In genomic region chr2:236545248-236545658, GRCh38 we compare ENCODE assay signal across 10 cellular contexts. TPM values are rescaled to one million over a fixed set of nuclear protein-coding genes. Genes with fewer than 3 reads are reported as not detected.
A peak's percentile ranks its signal among the peaks of the same experiment; 100 is the strongest.
DNase-seq lines count a peak whose midpoint lies in the region; ATAC-seq and TF ChIP-seq lines count a peak whose summit lies in the region.
"Had no signal": no experiment of that assay in that cellular context is flagged by ENCODE, and none has a peak within 500 bp of the region (broad histone marks: within the 10 kb centered on the region; RNA-seq: fewer than 3 reads in every experiment).

No MANE protein-coding gene starts in this region.

- DNase-seq in germinal center (ENCODE audit: low spot score) (peak; percentile 88), AG20443 (ENCODE audit: low spot score) (no peak), tibial nerve (ENCODE audit: low spot score in 2 of 2) (no peak), NCI-H524 (lab: John Stamatoyannopoulos, UW) (no peak), DMS 273 (lab: John Stamatoyannopoulos, UW; ENCODE audit: unreplicated experiment) (no peak)
- DNase-seq: activated CD4-positive, alpha-beta T cell treated with anti-CD3 and anti-CD28 coated beads for 48 hours had no signal

- peaks cover 0 to 9% (median 0%) of the 10 kb centered on the region in 4 donors for H3K9me3 ChIP-seq in tibial nerve

- H3K36me3 ChIP-seq in tibial nerve = no peaks in the 10 kb centered on the region

- peak overlapping the region in 1 of 4 donors; percentile 68 for H3K27ac ChIP-seq in tibial nerve

- TF ChIP-seq EP300 in tibial nerve (IDR thresholded peaks at IDR 0.05) = no peak

- 88% methylated on average over 11 of the region's 11 CpGs for WGBS in tibial nerve, 2 donors

- no peak overlapping the region for H3K4me3 ChIP-seq in tibial nerve

- peak; percentile 60 for ATAC-seq in GM18511 (IDR thresholded peaks at IDR 0.05; ENCODE audit: unreplicated experiment)
- peak; percentile 54 for ATAC-seq in GM21381 (IDR thresholded peaks at IDR 0.05; ENCODE audit: unreplicated experiment)
- ATAC-seq in HG03378 (IDR thresholded peaks at IDR 0.05; ENCODE audit: unreplicated experiment) = peak; percentile 45

- no peak for TF ChIP-seq CTCF in tibial nerve (IDR thresholded peaks at IDR 0.05)

- no peak for TF ChIP-seq POLR2A in tibial nerve (IDR thresholded peaks at IDR 0.05)

- H3K27me3 ChIP-seq in tibial nerve = no peaks in the 10 kb centered on the region

- peaks cover 0 to 11% (median 2%) of the 10 kb centered on the region in 4 donors for H3K4me1 ChIP-seq in tibial nerve

RNA-seq across cellular contexts. Expression of gene ACKR3, which starts 24.4 kb away (rescaled TPM):
- 10 to 100 TPM; 32.4 to 88.7 (median 55.0) TPM for total RNA-seq in tibial nerve
- total RNA-seq: LHCN-M2 had no signal
